ENCODE assay signal across 8 cellular contexts in genomic region chr4:140048419-140049022, GRCh38.
A peak's percentile ranks its signal among the peaks of the same experiment; 100 is the strongest.
DNase-seq lines count a peak whose midpoint lies in the region; ATAC-seq and TF ChIP-seq lines count a peak whose summit lies in the region.

No MANE protein-coding gene starts in this region.

- peak overlapping the region; percentile 92 to 96 (median 95) for H3K27ac Mint-ChIP-seq in nephron

- no peak for DNase-seq in dorsolateral prefrontal cortex
- DNase-seq in NCI-H226: no peak
- DNase-seq in nucleus accumbens (lab: John Stamatoyannopoulos, UW): no peak
- DNase-seq in RWPE1 (ENCODE audit: low spot score): no peak

- H4K20me1 ChIP-seq in BLaER1: no peaks in the 10 kb centered on the region

- ATAC-seq in GM21390 (IDR thresholded peaks at IDR 0.05; ENCODE audit: unreplicated experiment): no peak

- H3K9ac ChIP-seq in BLaER1: no peak overlapping the region

- POLR2A ChIA-PET in RWPE1 (lab: Yijun Ruan, JAX; ENCODE audit: low non-redundant PET): no interaction called here

- intact Hi-C loops in dorsolateral prefrontal cortex (cut with DNase I): loop anchor here (2.0 to 10.0 kb wide), 3 partner anchors 104 to 314 kb away; partner anchors contain the start of gene MAML3 (in 1 of the 2)

- H3K4me3 ChIP-seq in BLaER1 (peak overlapping the region; percentile 46), dorsolateral prefrontal cortex (peak overlapping the region; percentile 8 to 68 (median 49))

- H3K36me3 Mint-ChIP-seq in nephron (ENCODE audit: low read depth): no peaks in the 10 kb centered on the region

- H3K36me3 ChIP-seq in BLaER1 (no peaks in the 10 kb centered on the region), KOPT-K1 (ENCODE audit: insufficient read depth, low read length) (no peaks in the 10 kb centered on the region)

- H3K4me1 ChIP-seq in BLaER1: peaks cover 72% of the 10 kb centered on the region

- no peaks in the 10 kb centered on the region for H3K27me3 ChIP-seq in BLaER1
- no peaks in the 10 kb centered on the region for H3K27me3 ChIP-seq in dorsolateral prefrontal cortex

- H3K27ac ChIP-seq in BLaER1 (peak overlapping the region; percentile 50), KOPT-K1 (ENCODE audit: low read depth, low read length, poor library complexity, severe bottlenecking) (peak overlapping the region; percentile 73), dorsolateral prefrontal cortex (peak overlapping the region in 37 of 59 donors; percentile 0 to 78 (median 51)), RWPE1 (no peak overlapping the region)

- peak overlapping the region; percentile 79 for H3K4me2 ChIP-seq in BLaER1

- peaks cover 78% of the 10 kb centered on the region for H3K4me1 Mint-ChIP-seq in nephron

- H3K4me3 Mint-ChIP-seq in nephron: peak overlapping the region; percentile 75 to 80 (median 79)

- no peaks in the 10 kb centered on the region for H3K27me3 Mint-ChIP-seq in nephron (ENCODE audit: low read depth)

- H3K9me3 ChIP-seq in BLaER1: no peaks in the 10 kb centered on the region
- H3K9me3 ChIP-seq in KOPT-K1 (ENCODE audit: insufficient read depth, low read length, poor library complexity, severe bottlenecking): no peaks in the 10 kb centered on the region

- H3K9me3 Mint-ChIP-seq in nephron: no peaks in the 10 kb centered on the region

- CTCF ChIA-PET in RWPE1 (lab: Yijun Ruan, JAX): interaction anchor here (0.9 to 1.2 kb wide), 2 partner anchors 309 to 314 kb away, joined by 4 to 6 read pairs; no protein-coding TSS in a partner anchor

- TF ChIP-seq CTCF in dorsolateral prefrontal cortex (IDR thresholded peaks at IDR 0.05 in 54 of 56, conservative IDR thresholded peaks at IDR 0.05 in 2 of 56; ENCODE audit: low read depth in 1 of 56, partially characterized antibody in 56 of 56) (no peak), nephron (IDR thresholded peaks at IDR 0.05; ENCODE audit: unreplicated experiment in 3 of 3) (no peak), RWPE1 (conservative IDR thresholded peaks at IDR 0.05; ENCODE audit: low read depth) (no peak)
